ENCODE assay signal across 8 cellular contexts in genomic region chr1:39639333-39640130, GRCh38. TPM values are rescaled to one million over a fixed set of nuclear protein-coding genes. Genes with fewer than 3 reads are reported as not detected.
DNase-seq lines count a peak whose midpoint lies in the region; ATAC-seq and TF ChIP-seq lines count a peak whose summit lies in the region.

HEYL (minus strand) TSS chr1:39639643; CDS start chr1:39639625, 18 bp downstream.

- H3K27ac ChIP-seq in RWPE2 (ENCODE audit: poor library complexity, severe bottlenecking) (no peak within 1 kb of the TSS), uterus (peak within 1 kb of the TSS; percentile 76 to 87)

- H3K27me3 ChIP-seq in RWPE2 (ENCODE audit: insufficient read depth, poor library complexity, severe bottlenecking) = no peaks in the 10 kb centered on the region
- no peaks in the 10 kb centered on the region for H3K27me3 ChIP-seq in uterus

- TF ChIP-seq CTCF in RWPE2 (IDR thresholded peaks at IDR 0.05; ENCODE audit: poor library complexity, severe bottlenecking) (no peak), uterus (IDR thresholded peaks at IDR 0.05) (peak; percentile 25 to 65 (median 42))

- ATAC-seq in HG03432 (IDR thresholded peaks at IDR 0.05; ENCODE audit: unreplicated experiment) (peak; percentile 48), RWPE2 (ENCODE audit: low read depth) (peak; percentile 84), GM19463 (IDR thresholded peaks at IDR 0.05; ENCODE audit: unreplicated experiment) (no peak)

- peak within 1 kb of the TSS; percentile 32 for H3K4me3 ChIP-seq in RWPE2 (ENCODE audit: severe bottlenecking)
- H3K4me3 ChIP-seq in uterus = peak within 1 kb of the TSS; percentile 41 to 66

- H3K36me3 ChIP-seq in RWPE2 (ENCODE audit: low read depth) = no peaks in the 10 kb centered on the region
- no peaks in the 10 kb centered on the region for H3K36me3 ChIP-seq in uterus

- H3K4me1 ChIP-seq in RWPE2 (ENCODE audit: insufficient read depth, poor library complexity, severe bottlenecking) (no peaks in the 10 kb centered on the region), uterus (no peaks in the 10 kb centered on the region)

- TF ChIP-seq POLR2A in uterus (IDR thresholded peaks at IDR 0.05) = peak in 1 of 2 donors; percentile 48

- intact Hi-C loops in cardiac septum (cut with DNase I) = no loop called here
- intact Hi-C loops in uterus (cut with DNase I; ENCODE audit: low total_unique reads) = no loop called here

- DNase-seq in AG08396 (ENCODE audit: low spot score) (peak; percentile 75), RWPE2 (ENCODE audit: low spot score) (no peak), activated gamma-delta T cell (lab: John Stamatoyannopoulos, UW) (peak; percentile 24), cardiac septum (ENCODE audit: low spot score) (peak; percentile 91), retina (peak; percentile 82), uterus (peak; percentile 73 to 90)

- H3K9me3 ChIP-seq in RWPE2 (ENCODE audit: severe bottlenecking) = no peaks in the 10 kb centered on the region
- H3K9me3 ChIP-seq in uterus = no peaks in the 10 kb centered on the region

RNA-seq across cellular contexts. Expression of gene HEYL, which starts in this region (rescaled TPM):
- total RNA-seq in cardiac septum (20.5 TPM), uterus (10 to 100 TPM in 2 of 4 donors, 1 to 10 TPM in 2; 9.4 to 64.0 (median 13.4) TPM)
